Comparison of ENCODE assay signal across 21 cellular contexts in the genomic region with DNA sequence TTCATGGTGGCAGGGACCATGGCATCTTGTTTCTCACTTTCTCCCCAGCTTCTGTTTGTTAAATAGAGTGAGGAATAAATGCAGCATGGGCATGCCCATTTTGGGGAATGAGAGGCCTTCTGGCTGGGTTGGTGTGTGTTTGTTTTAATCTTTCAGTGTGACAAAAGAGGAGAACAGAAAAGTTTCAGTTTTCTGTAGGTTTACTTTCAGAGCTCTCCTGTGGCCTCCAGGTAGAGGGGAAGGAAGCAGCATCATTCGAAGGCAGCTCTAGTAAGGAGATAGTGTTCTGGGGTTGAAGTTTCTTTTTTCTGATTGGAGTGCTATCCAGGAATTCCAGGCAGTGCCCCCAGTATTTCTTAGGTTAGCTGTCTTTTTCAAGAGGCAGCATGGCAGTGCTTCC.
"Had no signal": no experiment of that assay in that cellular context is flagged by ENCODE, and none has a peak within 500 bp of the region (broad histone marks: within the 10 kb centered on the region; RNA-seq: fewer than 3 reads in every experiment).

No MANE protein-coding gene starts in this region.

- H3K9me3 ChIP-seq: MG63, SJSA1 had no signal

- H3K4me1 ChIP-seq: SJSA1 had no signal

- H3K4me3 ChIP-seq: K562, MG63, SJSA1, SK-N-MC had no signal

- H3K27ac ChIP-seq: HL-60, SJSA1, SK-N-MC had no signal

- ATAC-seq: K562, T-cell had no signal

- H3K36me3 ChIP-seq: MG63 had no signal

- H3K27me3 ChIP-seq: MG63, SJSA1 had no signal

- DNase-seq: MG63, NCI-H1105, NCI-H1417, NCI-H1436 treated with DMSO at 0.1 percent for 48 hours, NCI-H1694, NCI-H1930, NCI-H2081, NCI-H2107, NCI-H2227 treated with DMSO at 0.1 percent for 48 hours, NCI-H524, NCI-H526 treated with DMSO at 0.1 percent for 48 hours, NCI-H748 treated with DMSO at 0.1 percent for 48 hours, Right ventricle myocardium superior, RPMI8226, SIG-M5, SW 1271, T-cell had no signal
